In the genomic region with DNA sequence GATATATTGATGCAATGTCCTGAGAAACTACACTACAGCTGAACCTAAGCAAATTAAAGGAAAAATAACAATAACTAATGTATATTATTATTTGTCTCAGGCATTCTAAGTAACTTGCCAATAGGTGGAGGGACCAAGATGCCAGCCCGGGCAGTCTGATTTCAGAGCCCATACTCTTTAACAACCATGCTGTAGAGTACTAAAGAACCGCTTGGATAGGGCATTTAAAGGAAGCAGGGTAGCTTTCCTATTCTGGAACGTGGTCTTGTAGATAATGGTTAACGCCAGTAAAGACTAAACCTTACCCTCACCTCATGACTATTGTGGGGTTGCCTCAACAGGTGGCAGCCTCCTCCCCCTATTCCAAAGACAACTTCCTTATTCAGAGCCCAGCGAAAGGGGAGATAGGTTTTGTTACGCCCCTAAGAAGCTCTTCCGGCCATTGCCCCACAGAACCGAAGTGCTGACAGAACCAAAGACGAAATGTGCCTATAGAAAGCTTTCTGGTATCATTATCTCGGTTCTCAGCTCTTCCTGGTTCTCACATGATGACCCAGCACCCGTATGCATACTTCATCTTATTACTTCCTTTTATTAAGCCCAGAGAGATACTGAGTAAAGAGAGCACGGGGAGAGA, we compare ENCODE assay signal across 8 cellular contexts. TPM values are rescaled to one million over a fixed set of nuclear protein-coding genes. Genes with fewer than 3 reads are reported as not detected.
DNase-seq lines count a peak whose midpoint lies in the region; ATAC-seq and TF ChIP-seq lines count a peak whose summit lies in the region.

No MANE protein-coding gene starts in this region.

- DNase-seq in AG04449 (ENCODE audit: low read depth, low spot score) (no peak), NCI-H345 (lab: John Stamatoyannopoulos, UW) (peak; percentile 55), epidermal melanocyte (ENCODE audit: insufficient read length, low spot score) (peak; percentile 17)
- peak; percentile 29 to 38 for DNase-seq in activated CD4-positive, alpha-beta T cell treated with anti-CD3 and anti-CD28 coated beads, Interleukin-2, amount 50 U/mL, for 4 hours

- no peaks in the 10 kb centered on the region for H3K9me3 ChIP-seq in mucosa of rectum (ENCODE audit: control insufficient read depth in 2 of 2, low read length in 2 of 2)

- ATAC-seq in GM18520 (IDR thresholded peaks at IDR 0.05; ENCODE audit: unreplicated experiment) = peak; percentile 13
- peak; percentile 34 for ATAC-seq in HG03045 (IDR thresholded peaks at IDR 0.05; ENCODE audit: unreplicated experiment)

- H3K36me3 ChIP-seq in mucosa of rectum (ENCODE audit: control insufficient read depth in 2 of 2, insufficient read depth in 2 of 2, low read length in 2 of 2) = no peaks in the 10 kb centered on the region

- peaks cover 4 to 5% of the 10 kb centered on the region in 2 donors for H3K4me1 ChIP-seq in mucosa of rectum (ENCODE audit: control insufficient read depth in 2 of 2, insufficient read depth in 2 of 2, low read length in 2 of 2)

- H3K4me3 ChIP-seq in AG04449 (ENCODE audit: low read depth, low read length) (peak overlapping the region; percentile 73), mucosa of rectum (ENCODE audit: low read length in 2 of 2) (peak overlapping the region; percentile 93 to 96)

- TF ChIP-seq CTCF in AG04449 (IDR thresholded peaks at IDR 0.05; ENCODE audit: insufficient read depth, low read length, missing control alignments) = no peak

- H3K27me3 ChIP-seq in mucosa of rectum (ENCODE audit: control insufficient read depth in 2 of 2, insufficient read depth in 2 of 2, low read length in 2 of 2) = no peaks in the 10 kb centered on the region

- CTCF ChIA-PET in AG04449 (lab: Yijun Ruan, JAX) = interaction anchor here (0.8 to 1.6 kb wide), 10 partner anchors 17 to 245 kb away, joined by 3 to 7 read pairs (median 3); no protein-coding TSS in a partner anchor

- H3K27ac ChIP-seq in mucosa of rectum (ENCODE audit: low read depth in 2 of 2, low read length in 2 of 2) = peak overlapping the region; percentile 98 to 99
- H3K27ac ChIP-seq in temporal lobe (ENCODE audit: low read depth, low read length) = peak overlapping the region; percentile 90

- peak overlapping the region; percentile 88 to 90 for H3K9ac ChIP-seq in mucosa of rectum (ENCODE audit: low read depth in 1 of 2, low read length in 2 of 2)

- POLR2A ChIA-PET in AG04449 (lab: Yijun Ruan, JAX) = interaction anchor here (0.7 to 1.3 kb wide), 5 partner anchors 8 to 257 kb away, joined by 3 to 6 read pairs (median 4); no protein-coding TSS in a partner anchor

RNA-seq across cellular contexts. Expression of a gene that starts 0.7 kb away (rescaled TPM):
- 23.1 TPM for total RNA-seq in temporal lobe
